Comparison of ENCODE assay signal across 24 cellular contexts in the genomic region with DNA sequence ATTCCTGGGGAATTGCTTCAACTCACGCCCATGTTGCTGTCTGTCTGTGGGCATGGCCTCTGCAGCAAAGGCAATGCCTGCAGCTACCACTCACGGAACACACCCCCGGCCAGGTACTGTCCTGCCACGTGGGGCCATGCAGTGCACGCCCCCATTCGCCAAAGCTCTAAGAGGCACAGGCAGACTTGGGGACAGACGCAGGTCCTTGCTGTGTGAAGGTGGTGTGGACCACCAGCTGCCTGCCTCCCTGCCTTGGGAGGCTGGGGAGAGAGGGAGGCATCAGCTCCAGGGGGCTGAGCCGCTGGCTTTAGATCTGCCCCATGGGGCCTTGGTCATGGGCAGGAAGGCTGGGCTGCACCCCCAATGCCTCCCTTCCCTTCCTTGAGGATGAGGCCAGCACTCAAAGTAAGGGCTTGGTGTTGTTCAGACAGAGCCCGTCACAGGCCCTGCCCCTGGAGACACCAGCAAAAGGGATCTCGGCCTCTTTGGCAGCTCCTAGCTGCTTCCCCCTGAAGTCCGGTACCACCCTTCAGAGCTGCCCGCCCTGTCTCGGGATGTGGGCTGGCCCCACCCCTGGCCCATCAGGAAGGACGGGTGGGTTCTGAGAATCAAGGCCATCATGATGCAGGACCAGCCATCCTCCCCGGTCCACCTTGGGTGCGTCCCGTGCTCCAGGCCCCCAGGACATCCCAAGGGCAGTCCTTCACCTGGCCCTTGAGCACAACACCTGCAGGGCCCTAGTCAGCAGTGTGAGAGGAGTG. TPM values are rescaled to one million over a fixed set of nuclear protein-coding genes. Genes with fewer than 3 reads are reported as not detected.
DNase-seq lines count a peak whose midpoint lies in the region; FAIRE-seq and TF ChIP-seq lines count a peak whose summit lies in the region.
"Had no signal": no experiment of that assay in that cellular context is flagged by ENCODE, and none has a peak within 500 bp of the region (broad histone marks: within the 10 kb centered on the region; RNA-seq: fewer than 3 reads in every experiment).

No MANE protein-coding gene starts in this region.

- FAIRE-seq in GM19239 (lab: Jason Lieb, UNC): no peak
- FAIRE-seq: A204.1, GM12892 had no signal

- H3K27me3 Mint-ChIP-seq in chondrocyte (ENCODE audit: low read depth) (peaks cover 39% of the 10 kb centered on the region), osteocyte (ENCODE audit: unreplicated experiment) (peaks cover 32% of the 10 kb centered on the region)

- H3K27ac Mint-ChIP-seq in chondrocyte (ENCODE audit: unreplicated experiment) (no peak overlapping the region), osteocyte (ENCODE audit: unreplicated experiment) (no peak overlapping the region)
- H3K27ac Mint-ChIP-seq: CD4-positive, alpha-beta T cell had no signal

- DNase-seq in 8988T: peak; percentile 29
- peak; percentile 16 for DNase-seq in GM19239 (ENCODE audit: insufficient read length, low spot score)
- peak; percentile 79 for DNase-seq in chondrocyte (ENCODE audit: low spot score)
- peak; percentile 80 for DNase-seq in osteocyte (ENCODE audit: extremely low spot score, unreplicated experiment)
- DNase-seq in DMS53 (lab: John Stamatoyannopoulos, UW): no peak
- DNase-seq in OCI-M1 (lab: John Stamatoyannopoulos, UW): no peak
- no peak for DNase-seq in T-helper 1 cell
- DNase-seq: Caco-2; CD4-positive, alpha-beta T cell; DMS 273 treated with DMSO at 0.1 percent for 48 hours; DMS79 treated with DMSO at 0.1 percent for 48 hours; GF-D8; NCI-H1048; NCI-H1417; NCI-H1694; NCI-H2029 treated with DMSO at 0.1 percent for 48 hours; NCI-H526 treated with DMSO at 0.1 percent for 48 hours; RPMI8226; SIG-M5 had no signal

- H3K36me3 Mint-ChIP-seq in chondrocyte (ENCODE audit: low read depth): no peaks in the 10 kb centered on the region
- H3K36me3 Mint-ChIP-seq in osteocyte (ENCODE audit: unreplicated experiment): no peaks in the 10 kb centered on the region

- TF ChIP-seq CTCF in chondrocyte (IDR thresholded peaks at IDR 0.05) (no peak), osteocyte (IDR thresholded peaks at IDR 0.05) (no peak)

- no peaks in the 10 kb centered on the region for H3K4me1 Mint-ChIP-seq in chondrocyte (ENCODE audit: low read depth)
- no peaks in the 10 kb centered on the region for H3K4me1 Mint-ChIP-seq in osteocyte (ENCODE audit: unreplicated experiment)

- no peak overlapping the region for H3K4me3 Mint-ChIP-seq in chondrocyte (ENCODE audit: unreplicated experiment)
- no peak overlapping the region for H3K4me3 Mint-ChIP-seq in osteocyte (ENCODE audit: unreplicated experiment)
- H3K4me3 Mint-ChIP-seq: CD4-positive, alpha-beta T cell had no signal

- H3K9me3 Mint-ChIP-seq in chondrocyte (ENCODE audit: low read depth) (no peaks in the 10 kb centered on the region), osteocyte (ENCODE audit: unreplicated experiment) (no peaks in the 10 kb centered on the region)
- H3K9me3 Mint-ChIP-seq: CD4-positive, alpha-beta T cell had no signal

RNA-seq across cellular contexts. Expression of a gene that starts 2.3 kb away (rescaled TPM):
- total RNA-seq in chondrocyte (0.07 TPM in 1 of 3 replicates, not detected in the others), osteocyte (not detected in 2 replicates)
- total RNA-seq: CD4-positive, alpha-beta T cell; H4; NCI-H460 had no signal

RNA-seq across cellular contexts. Expression of a gene that starts 26.7 kb away (rescaled TPM):
- total RNA-seq in chondrocyte: 54.0 to 85.0 TPM (median 82.2 TPM) in 3 replicates
- 118 TPM in 2 replicates for total RNA-seq in osteocyte

RNA-seq across cellular contexts. Expression of a gene that starts 28.6 kb away (rescaled TPM):
- total RNA-seq in chondrocyte: not detected in 3 replicates
- total RNA-seq in osteocyte: not detected in 2 replicates
- total RNA-seq: CD4-positive, alpha-beta T cell; NCI-H460 had no signal

RNA-seq across cellular contexts. Expression of a gene that starts 30.6 kb away (rescaled TPM):
- total RNA-seq in chondrocyte (not detected in 3 replicates), osteocyte (not detected in 2 replicates)
- total RNA-seq: Caco-2; CD4-positive, alpha-beta T cell; H4; HT-29; NCI-H460 had no signal

RNA-seq across cellular contexts. Expression of a gene that starts 47.1 kb away (rescaled TPM):
- total RNA-seq in chondrocyte (40.3 to 62.6 TPM (median 41.0 TPM) in 3 replicates), osteocyte (59.3 and 61.0 TPM in 2 replicates)

Comparison
In these comparisons a context has a peak if more than half of its experiments do, and no peak if none do; other contexts are left out.
1. DNase-seq: peak in 8988T (single experiment), GM19239 (single experiment), chondrocyte (single experiment) and osteocyte (single experiment); none in DMS53 (single experiment), OCI-M1 (single experiment) and T-helper 1 cell (0 of 5).